Comparison of ENCODE assay signal across 12 cellular contexts in the genomic region with DNA sequence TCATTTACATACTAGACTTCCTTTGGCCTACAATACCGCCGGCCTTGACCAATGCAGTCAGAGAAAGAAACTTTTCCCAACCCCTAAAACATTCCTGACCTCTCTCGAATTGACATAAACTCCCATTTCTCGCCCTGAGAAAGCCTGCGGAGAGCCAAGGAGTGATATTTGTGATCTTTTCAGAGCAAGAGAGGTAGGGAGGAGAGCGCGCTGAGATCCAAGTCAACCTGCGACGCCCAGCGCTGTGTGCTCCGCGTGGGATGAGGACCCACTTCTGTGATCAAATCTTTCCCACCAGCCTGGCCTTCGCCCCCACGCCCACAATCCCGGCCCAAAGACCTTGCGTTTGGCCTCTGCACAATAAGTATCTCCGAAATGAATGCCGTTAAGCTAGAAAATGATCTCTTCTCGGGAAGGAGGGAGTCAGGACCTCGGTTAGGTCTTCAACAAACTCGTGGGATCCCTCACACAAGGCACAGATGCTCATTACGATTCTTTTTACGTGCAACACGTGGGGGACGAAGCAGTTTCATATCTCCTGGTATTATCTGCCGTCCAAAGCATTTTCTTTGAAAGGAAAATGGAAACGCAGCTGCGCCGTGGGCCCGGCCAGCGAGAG. TPM values are rescaled to one million over a fixed set of nuclear protein-coding genes. Genes with fewer than 3 reads are reported as not detected.
DNase-seq lines count a peak whose midpoint lies in the region; ATAC-seq and TF ChIP-seq lines count a peak whose summit lies in the region.
"Had no signal": no experiment of that assay in that cellular context is flagged by ENCODE, and none has a peak within 500 bp of the region (broad histone marks: within the 10 kb centered on the region; RNA-seq: fewer than 3 reads in every experiment).

No MANE protein-coding gene starts in this region.

- intact Hi-C loops in esophagus muscularis mucosa (cut with DNase I) = loop anchor here (10.0 kb wide), 1 partner anchor 218 kb away; no protein-coding TSS in a partner anchor

- H3K9ac ChIP-seq in NT2/D1 (ENCODE audit: insufficient read length, low read depth) = no peak overlapping the region

- H3K9me3 Mint-ChIP-seq in mesothelial cell of epicardium = no peaks in the 10 kb centered on the region
- no peaks in the 10 kb centered on the region for H3K9me3 Mint-ChIP-seq in stimulated activated memory B cell treated with anti-CD40 and anti-IgM and Interleukin-4, amounts not matched to agents 10 μg/mL and 1 μg/mL and 100 μg/mL, for 72 hours
- H3K9me3 Mint-ChIP-seq: activated T-helper 2 cell treated with anti-CD3 and anti-CD28 coated beads, Interferon-gamma antibody, Interleukin-2, Interleukin-4, amounts not matched to agents 10 μg/mL and 5 μg/mL and 100 μg/mL, durations not matched to agents 14 hours and 24 hours and 36 hours had no signal

- WGBS in esophagus muscularis mucosa = 76% methylated on average over 20 of the region's 31 CpGs

- TF ChIP-seq CTCF in esophagus muscularis mucosa (IDR thresholded peaks at IDR 0.05) (no peak), mesothelial cell of epicardium (IDR thresholded peaks at IDR 0.05; ENCODE audit: unreplicated experiment) (no peak)

- peak overlapping the region; percentile 76 for H3K4me3 Mint-ChIP-seq in mesothelial cell of epicardium
- no peak overlapping the region for H3K4me3 Mint-ChIP-seq in stimulated activated memory B cell treated with anti-CD40 and anti-IgM and Interleukin-4, amounts not matched to agents 10 μg/mL and 1 μg/mL and 100 μg/mL, for 72 hours

- no peak for TF ChIP-seq EP300 in esophagus muscularis mucosa (IDR thresholded peaks at IDR 0.05)

- DNase-seq in NT2/D1 (ENCODE audit: low read depth, low spot score) = no peak
- DNase-seq in esophagus muscularis mucosa (ENCODE audit: extremely low spot score) = no peak
- no peak for DNase-seq in mesothelial cell of epicardium (ENCODE audit: low spot score in 2 of 2, unreplicated experiment in 2 of 2)
- peak in 2 of 49 donors; percentile 56 to 71 for DNase-seq in substantia nigra (lab: John Stamatoyannopoulos, UW)
- DNase-seq in NCI-H146 (lab: John Stamatoyannopoulos, UW) = no peak
- no peak for DNase-seq in RPMI8226
- no peak for DNase-seq in DMS114 treated with DMSO at 0.1 percent for 48 hours (lab: John Stamatoyannopoulos, UW; ENCODE audit: unreplicated experiment)
- DNase-seq: activated CD4-positive, alpha-beta T cell treated with anti-CD3 and anti-CD28 coated beads for 48 hours; stimulated activated naive CD4-positive, alpha-beta T cell had no signal

- H3K4me1 ChIP-seq in NT2/D1 (ENCODE audit: insufficient read depth, insufficient read length) (no peaks in the 10 kb centered on the region), esophagus muscularis mucosa (peaks cover 22 to 37% (median 30%) of the 10 kb centered on the region in 4 donors)

- H3K4me1 Mint-ChIP-seq in mesothelial cell of epicardium = peaks cover 24% of the 10 kb centered on the region
- H3K4me1 Mint-ChIP-seq in stimulated activated memory B cell treated with anti-CD40 and anti-IgM and Interleukin-4, amounts not matched to agents 10 μg/mL and 1 μg/mL and 100 μg/mL, for 72 hours = peaks cover 4% of the 10 kb centered on the region

- H3K36me3 Mint-ChIP-seq in mesothelial cell of epicardium = no peaks in the 10 kb centered on the region
- H3K36me3 Mint-ChIP-seq in stimulated activated memory B cell treated with anti-CD40 and anti-IgM and Interleukin-4, amounts not matched to agents 10 μg/mL and 1 μg/mL and 100 μg/mL, for 72 hours = no peaks in the 10 kb centered on the region

- H3K27ac ChIP-seq in esophagus muscularis mucosa (replicated peaks in 1 of 4) (peak overlapping the region; percentile 50 to 71 (median 58)), substantia nigra (ENCODE audit: low read depth, low read length, poor library complexity, severe bottlenecking) (peak overlapping the region; percentile 74)

- H3K27me3 ChIP-seq in NT2/D1 (ENCODE audit: insufficient read depth, insufficient read length) = peaks cover 64% of the 10 kb centered on the region
- H3K27me3 ChIP-seq in esophagus muscularis mucosa = peaks cover 0 to 20% (median 0%) of the 10 kb centered on the region in 4 donors

- H3K9me3 ChIP-seq in NT2/D1 (ENCODE audit: insufficient read depth, low read length) (no peaks in the 10 kb centered on the region), esophagus muscularis mucosa (no peaks in the 10 kb centered on the region)

- ATAC-seq in stimulated activated memory B cell treated with anti-CD40 and anti-IgM and Interleukin-4, amounts not matched to agents 10 μg/mL and 1 μg/mL and 100 μg/mL, for 72 hours = no peak

- no peak overlapping the region for H3K27ac Mint-ChIP-seq in mesothelial cell of epicardium
- H3K27ac Mint-ChIP-seq in stimulated activated memory B cell treated with anti-CD40 and anti-IgM and Interleukin-4, amounts not matched to agents 10 μg/mL and 1 μg/mL and 100 μg/mL, for 72 hours = no peak overlapping the region
- H3K27ac Mint-ChIP-seq: activated T-helper 2 cell treated with anti-CD3 and anti-CD28 coated beads, Interferon-gamma antibody, Interleukin-2, Interleukin-4, amounts not matched to agents 10 μg/mL and 5 μg/mL and 100 μg/mL, durations not matched to agents 14 hours and 24 hours and 36 hours; CD14-positive monocyte had no signal

- TF ChIP-seq POLR2A in esophagus muscularis mucosa (IDR thresholded peaks at IDR 0.05; ENCODE audit: low read depth) = no peak

- H3K36me3 ChIP-seq in NT2/D1 (ENCODE audit: insufficient read depth, insufficient read length, low read length) (no peaks in the 10 kb centered on the region), esophagus muscularis mucosa (no peaks in the 10 kb centered on the region)

- H3K4me3 ChIP-seq in NT2/D1 (ENCODE audit: insufficient read length, low read depth) = peak overlapping the region; percentile 50
- H3K4me3 ChIP-seq in esophagus muscularis mucosa = peak overlapping the region; percentile 66 to 75 (median 68)

- peaks cover 88% of the 10 kb centered on the region for H3K27me3 Mint-ChIP-seq in mesothelial cell of epicardium (ENCODE audit: low read depth)
- peaks cover 68% of the 10 kb centered on the region for H3K27me3 Mint-ChIP-seq in stimulated activated memory B cell treated with anti-CD40 and anti-IgM and Interleukin-4, amounts not matched to agents 10 μg/mL and 1 μg/mL and 100 μg/mL, for 72 hours

RNA-seq across cellular contexts. Expression of gene NPAS3, which starts 6.3 kb away (rescaled TPM):
- total RNA-seq in esophagus muscularis mucosa = 1 to 10 TPM; 3.3 to 7.3 (median 5.8) TPM
- 5.2 to 6.9 TPM (median 6.4 TPM) in 3 replicates for total RNA-seq in mesothelial cell of epicardium
- total RNA-seq: activated T-helper 2 cell treated with anti-CD3 and anti-CD28 coated beads, Interferon-gamma antibody, Interleukin-2, Interleukin-4, amounts not matched to agents 10 μg/mL and 5 μg/mL and 100 μg/mL, durations not matched to agents 14 hours and 24 hours and 36 hours had no signal
